8 cellular contexts compared by ENCODE assay signal in genomic region chr18:59084286-59084779, GRCh38. TPM values are rescaled to one million over a fixed set of nuclear protein-coding genes. Genes with fewer than 3 reads are reported as not detected.
DNase-seq lines count a peak whose midpoint lies in the region; ATAC-seq and TF ChIP-seq lines count a peak whose summit lies in the region.

No MANE protein-coding gene starts in this region.

- H4K20me1 ChIP-seq in Loucy (ENCODE audit: insufficient read depth, low read length, poor library complexity, severe bottlenecking), result no peaks in the 10 kb centered on the region

- peak; percentile 76 for DNase-seq in A172 (ENCODE audit: low spot score)
- peak; percentile 77 for DNase-seq in RPMI8226
- peak in 1 of 2 donors; percentile 52 for DNase-seq in foreskin keratinocyte
- peak in 53 of 56 donors; percentile 4 to 87 (median 52) for DNase-seq in nucleus accumbens (lab: John Stamatoyannopoulos, UW)
- peak; percentile 12 for DNase-seq in thoracic aorta (ENCODE audit: low spot score)

- no peak overlapping the region for H3K4me3 ChIP-seq in Loucy (ENCODE audit: low read length, poor library complexity, severe bottlenecking)
- H3K4me3 ChIP-seq in thoracic aorta, result no peak overlapping the region

- H3K36me3 ChIP-seq in Loucy (ENCODE audit: insufficient read depth, low read length) (no peaks in the 10 kb centered on the region), thoracic aorta (no peaks in the 10 kb centered on the region)

- no peak overlapping the region for H3K4me3 Mint-ChIP-seq in activated T-helper 17 cell treated with anti-CD3 and anti-CD28 coated beads, Interleukin-2, amount 50 U/mL, for 72 hours

- peak; percentile 88 for TF ChIP-seq CTCF in Loucy (conservative IDR thresholded peaks at IDR 0.05; ENCODE audit: low read length)
- peak; percentile 90 for TF ChIP-seq CTCF in foreskin keratinocyte (conservative IDR thresholded peaks at IDR 0.05)
- peak; percentile 79 for TF ChIP-seq CTCF in thoracic aorta (IDR thresholded peaks at IDR 0.05)

- H3K9me3 ChIP-seq in Loucy (ENCODE audit: insufficient read depth, low read depth, low read length) (no peaks in the 10 kb centered on the region), thoracic aorta (no peaks in the 10 kb centered on the region)

- H3K27me3 Mint-ChIP-seq in activated T-helper 17 cell treated with anti-CD3 and anti-CD28 coated beads, Interleukin-2, amount 50 U/mL, for 72 hours, result peaks cover 10% of the 10 kb centered on the region

- H2AFZ ChIP-seq in Loucy (ENCODE audit: low read length), result no peak overlapping the region

- no peak overlapping the region for H3K9ac ChIP-seq in Loucy (ENCODE audit: low read depth, low read length, poor library complexity, severe bottlenecking)

- no peaks in the 10 kb centered on the region for H3K9me2 ChIP-seq in Loucy (replicated peaks; ENCODE audit: low read depth, low read length)

- H3K4me1 ChIP-seq in Loucy (ENCODE audit: insufficient read depth, low read length, poor library complexity, severe bottlenecking) (no peaks in the 10 kb centered on the region), foreskin keratinocyte (no peaks in the 10 kb centered on the region), thoracic aorta (ENCODE audit: control insufficient read depth in 1 of 2, low read depth in 2 of 2) (peaks cover 0 to 4% of the 10 kb centered on the region in 2 donors)

- no peaks in the 10 kb centered on the region for H3K36me3 Mint-ChIP-seq in activated T-helper 17 cell treated with anti-CD3 and anti-CD28 coated beads, Interleukin-2, amount 50 U/mL, for 72 hours (ENCODE audit: low read depth)

- H3K4me1 Mint-ChIP-seq in activated T-helper 17 cell treated with anti-CD3 and anti-CD28 coated beads, Interleukin-2, amount 50 U/mL, for 72 hours, result peaks cover 4% of the 10 kb centered on the region

- no peaks in the 10 kb centered on the region for H3K79me2 ChIP-seq in Loucy (ENCODE audit: insufficient read depth, low read length)

- no peaks in the 10 kb centered on the region for H3F3A ChIP-seq in Loucy (ENCODE audit: low read depth)

- no peaks in the 10 kb centered on the region for H3K9me3 Mint-ChIP-seq in activated T-helper 17 cell treated with anti-CD3 and anti-CD28 coated beads, Interleukin-2, amount 50 U/mL, for 72 hours

- H3K27me3 ChIP-seq in Loucy (ENCODE audit: insufficient read depth, low read length, poor library complexity, severe bottlenecking) (no peaks in the 10 kb centered on the region), foreskin keratinocyte (peaks cover 18% of the 10 kb centered on the region), thoracic aorta (replicated peaks; ENCODE audit: insufficient read depth) (no peaks in the 10 kb centered on the region)

- H3K27ac ChIP-seq in foreskin keratinocyte (no peak overlapping the region), thoracic aorta (no peak overlapping the region)

- H3K27ac Mint-ChIP-seq in activated T-helper 17 cell treated with anti-CD3 and anti-CD28 coated beads, Interleukin-2, amount 50 U/mL, for 72 hours, result no peak overlapping the region

- H3K4me2 ChIP-seq in Loucy (ENCODE audit: low read depth, low read length, poor library complexity, severe bottlenecking), result no peak overlapping the region

- ATAC-seq in GM19035 (IDR thresholded peaks at IDR 0.05; ENCODE audit: unreplicated experiment), result peak; percentile 86
- ATAC-seq in activated T-helper 17 cell treated with anti-CD3 and anti-CD28 coated beads, Interleukin-2, amount 50 U/mL, for 72 hours (replicated peaks), result peak; percentile 75
- ATAC-seq in foreskin keratinocyte, result peak; percentile 71
- ATAC-seq in thoracic aorta (ENCODE audit: insufficient number of reproducible peaks, low FRiP score, low read depth), result peak; percentile 64

RNA-seq across cellular contexts. Expression of gene SEC11C, which starts 55.4 kb away (rescaled TPM):
- total RNA-seq in A172 (2014; rRNA removed; shearing (Covaris generic)), result 30.0 and 35.4 TPM in 2 replicates
- 10 to 100 TPM; 57.9 to 87.8 TPM for total RNA-seq in activated T-helper 17 cell treated with anti-CD3 and anti-CD28 coated beads, Interleukin-2, amount 50 U/mL, for 72 hours
- total RNA-seq in foreskin keratinocyte (68.0 and 81.6 TPM in 2 replicates), thoracic aorta (10 to 100 TPM; 24.4 to 37.4 TPM)
- polyA plus RNA-seq in foreskin keratinocyte, result 50.0 and 63.0 TPM in 2 replicates
